Comparison of ENCODE assay signal across 19 cellular contexts in genomic region chr13:104357174-104357573, GRCh38.
DNase-seq lines count a peak whose midpoint lies in the region; ATAC-seq, FAIRE-seq and TF ChIP-seq lines count a peak whose summit lies in the region.
"Had no signal": no experiment of that assay in that cellular context is flagged by ENCODE, and none has a peak within 500 bp of the region (broad histone marks: within the 10 kb centered on the region; RNA-seq: fewer than 3 reads in every experiment).

No MANE protein-coding gene starts in this region.

- no peak for TF ChIP-seq POLR2A in GM12891 (IDR thresholded peaks at IDR 0.05; ENCODE audit: low read depth, low read length)

- no peak for FAIRE-seq in GM12891 (lab: Jason Lieb, UNC)

- peaks cover 1% of the 10 kb centered on the region for H3K9me3 Mint-ChIP-seq in glutamatergic neuron (ENCODE audit: unreplicated experiment)

- peak overlapping the region; percentile 76 for H3K27ac Mint-ChIP-seq in glutamatergic neuron (ENCODE audit: unreplicated experiment)
- H3K27ac Mint-ChIP-seq: activated naive CD4-positive, alpha-beta T cell treated with anti-CD3 and anti-CD28 coated beads, Interleukin-2, amount 10 ng/mL, durations not matched to agents 7 days and 5 days; activated T-cell treated with anti-CD3 and anti-CD28 coated beads, Interleukin-2, amount 50 U/mL, for 72 hours; stimulated activated naive B cell treated with anti-CD40 and anti-IgM and Interleukin-4, amounts not matched to agents 10 μg/mL and 1 μg/mL and 100 μg/mL, for 72 hours had no signal

- no peak overlapping the region for H3K4me3 Mint-ChIP-seq in glutamatergic neuron (ENCODE audit: unreplicated experiment)
- H3K4me3 Mint-ChIP-seq: activated naive CD4-positive, alpha-beta T cell treated with anti-CD3 and anti-CD28 coated beads, Interleukin-2, amount 10 ng/mL, durations not matched to agents 7 days and 5 days; activated T-cell treated with anti-CD3 and anti-CD28 coated beads, Interleukin-2, amount 50 U/mL, for 72 hours; stimulated activated naive B cell treated with anti-CD40 and anti-IgM and Interleukin-4, amounts not matched to agents 10 μg/mL and 1 μg/mL and 100 μg/mL, for 72 hours had no signal

- ATAC-seq in omental fat pad (ENCODE audit: low FRiP score) (peak; percentile 89), HG02981 (IDR thresholded peaks at IDR 0.05; ENCODE audit: unreplicated experiment) (no peak), HG03139 (IDR thresholded peaks at IDR 0.05; ENCODE audit: unreplicated experiment) (no peak)
- ATAC-seq: activated T-cell treated with anti-CD3 and anti-CD28 coated beads, Interleukin-2, amount 50 U/mL, for 72 hours; left lobe of liver; Right ventricle myocardium inferior; stimulated activated naive B cell treated with anti-CD40 and anti-IgM and Interleukin-4, amounts not matched to agents 10 μg/mL and 1 μg/mL and 100 μg/mL, for 72 hours had no signal

- H3K4me1 Mint-ChIP-seq in glutamatergic neuron (ENCODE audit: low read depth, unreplicated experiment): peaks cover 3% of the 10 kb centered on the region
- H3K4me1 Mint-ChIP-seq: activated naive CD4-positive, alpha-beta T cell treated with anti-CD3 and anti-CD28 coated beads, Interleukin-2, amount 10 ng/mL, durations not matched to agents 7 days and 5 days; stimulated activated naive B cell treated with anti-CD40 and anti-IgM and Interleukin-4, amounts not matched to agents 10 μg/mL and 1 μg/mL and 100 μg/mL, for 72 hours had no signal

- H3K36me3 Mint-ChIP-seq in glutamatergic neuron (ENCODE audit: unreplicated experiment): no peaks in the 10 kb centered on the region
- H3K36me3 Mint-ChIP-seq: activated naive CD4-positive, alpha-beta T cell treated with anti-CD3 and anti-CD28 coated beads, Interleukin-2, amount 10 ng/mL, durations not matched to agents 7 days and 5 days; stimulated activated naive B cell treated with anti-CD40 and anti-IgM and Interleukin-4, amounts not matched to agents 10 μg/mL and 1 μg/mL and 100 μg/mL, for 72 hours had no signal

- TF ChIP-seq CTCF in glutamatergic neuron (IDR thresholded peaks at IDR 0.05; ENCODE audit: partially characterized antibody, unreplicated experiment) (no peak), omental fat pad (IDR thresholded peaks at IDR 0.05) (no peak)

- DNase-seq in M059J (ENCODE audit: low read depth) (peak; percentile 35), astrocyte of the hippocampus (ENCODE audit: low read depth, low spot score) (peak; percentile 52), glutamatergic neuron (no peak), omental fat pad (ENCODE audit: low spot score) (no peak), GM12891 (ENCODE audit: insufficient read length, low spot score) (no peak), NCI-H2171 (lab: John Stamatoyannopoulos, UW) (no peak)
- DNase-seq: activated CD4-positive, alpha-beta T cell treated with anti-CD3 and anti-CD28 coated beads for 48 hours; activated naive CD4-positive, alpha-beta T cell treated with anti-CD3 and anti-CD28 coated beads, Interleukin-2, amount 10 ng/mL, durations not matched to agents 7 days and 5 days; activated T-cell treated with anti-CD3 and anti-CD28 coated beads, Interleukin-2, amount 50 U/mL, for 72 hours; anterior cingulate cortex; effector memory CD4-positive, alpha-beta T cell; EL; NCI-H1694 treated with DMSO at 0.1 percent for 48 hours; OCI-M1; stimulated activated naive B cell treated with anti-CD40 and anti-IgM and Interleukin-4, amounts not matched to agents 10 μg/mL and 1 μg/mL and 100 μg/mL, for 72 hours had no signal

- H3K27me3 Mint-ChIP-seq in glutamatergic neuron (ENCODE audit: unreplicated experiment): peaks cover 3% of the 10 kb centered on the region
- H3K27me3 Mint-ChIP-seq: activated naive CD4-positive, alpha-beta T cell treated with anti-CD3 and anti-CD28 coated beads, Interleukin-2, amount 10 ng/mL, durations not matched to agents 7 days and 5 days; stimulated activated naive B cell treated with anti-CD40 and anti-IgM and Interleukin-4, amounts not matched to agents 10 μg/mL and 1 μg/mL and 100 μg/mL, for 72 hours had no signal

TF ChIP-seq in GM12891, 5 proteins besides CTCF, POLR2A, EP300 and RAD21:
- TF ChIP-seq TAF1 (IDR thresholded peaks at IDR 0.05; ENCODE audit: low read depth, low read length): no peak
TF ChIP-seq in GM12891: peak in this region for 0.

Comparison
In these comparisons a context has a peak if more than half of its experiments do, and no peak if none do; other contexts are left out.
1. DNase-seq: peak in M059J (single experiment) and astrocyte of the hippocampus (single experiment); none in glutamatergic neuron (single experiment), omental fat pad (single experiment), GM12891 (single experiment) and NCI-H2171 (single experiment).